8 cellular contexts compared by ENCODE assay signal in genomic region chr11:75814369-75814685, GRCh38. TPM values are rescaled to one million over a fixed set of nuclear protein-coding genes. Genes with fewer than 3 reads are reported as not detected.
DNase-seq lines count a peak whose midpoint lies in the region; ATAC-seq and TF ChIP-seq lines count a peak whose summit lies in the region.

No MANE protein-coding gene starts in this region.

- peak overlapping the region; percentile 94 for H3K27ac Mint-ChIP-seq in activated CD8-positive, alpha-beta memory T cell treated with anti-CD3 and anti-CD28 coated beads, Interleukin-2, amount 10 ng/mL, durations not matched to agents 7 days and 5 days
- H3K27ac Mint-ChIP-seq in endodermal cell = peak overlapping the region; percentile 96

- no peak overlapping the region for H4K8ac ChIP-seq in neuronal stem cell (ENCODE audit: low read depth, low read length)

- no peak overlapping the region for H3K4ac ChIP-seq in neuronal stem cell (ENCODE audit: low read length)

- H3K9me3 Mint-ChIP-seq in activated CD8-positive, alpha-beta memory T cell treated with anti-CD3 and anti-CD28 coated beads, Interleukin-2, amount 10 ng/mL, durations not matched to agents 7 days and 5 days (ENCODE audit: low read depth) = no peaks in the 10 kb centered on the region
- H3K9me3 Mint-ChIP-seq in endodermal cell = no peaks in the 10 kb centered on the region

- H3K36me3 ChIP-seq in NT2/D1 (ENCODE audit: insufficient read depth, insufficient read length, low read length) = no peaks in the 10 kb centered on the region
- no peaks in the 10 kb centered on the region for H3K36me3 ChIP-seq in endodermal cell (ENCODE audit: control insufficient read depth, insufficient read depth, low read length)
- H3K36me3 ChIP-seq in neuronal stem cell (replicated peaks in 1 of 2; ENCODE audit: control insufficient read depth in 2 of 2, insufficient read depth in 2 of 2, low read length in 2 of 2) = no peaks in the 10 kb centered on the region

- peak overlapping the region; percentile 70 for H3K23ac ChIP-seq in neuronal stem cell (ENCODE audit: low read depth, low read length, poor library complexity)

- H3K79me1 ChIP-seq in neuronal stem cell (ENCODE audit: low read depth, low read length) = peaks cover 4% of the 10 kb centered on the region

- 2% methylated on average over 12 to 13 of the region's 13 CpGs for WGBS in endodermal cell (ENCODE audit: insufficient coverage in 1 of 2, insufficient read length in 1 of 2), 2 experiments
- WGBS in neuronal stem cell (ENCODE audit: extremely low coverage in 2 of 2, insufficient read length in 2 of 2, insufficient replicate concordance in 1 of 2), 2 donors = no CpG with 5 or more reads among the region's 13 CpGs

- in situ Hi-C loops in ACHN (cut with HindIII; ENCODE audit: low pct_ligation_motif_present, low pct_unique_long_range_greater_than_20kb, low sequenced_read_pairs) = no loop called here

- peak overlapping the region; percentile 65 for H3K9ac ChIP-seq in NT2/D1 (ENCODE audit: insufficient read length, low read depth)
- H3K9ac ChIP-seq in endodermal cell (ENCODE audit: extremely low read depth, low read length, poor library complexity, severe bottlenecking) = peak overlapping the region; percentile 56
- peak overlapping the region; percentile 80 for H3K9ac ChIP-seq in neuronal stem cell (ENCODE audit: low read depth, low read length, poor library complexity)

- H3K4me3 ChIP-seq in NT2/D1 (ENCODE audit: insufficient read length, low read depth) (peak overlapping the region; percentile 76), endodermal cell (ENCODE audit: low read length) (peak overlapping the region; percentile 91), neuronal stem cell (ENCODE audit: low read length in 2 of 2) (peak overlapping the region; percentile 59 to 98)

- peak; percentile 35 for ATAC-seq in activated CD8-positive, alpha-beta memory T cell treated with anti-CD3 and anti-CD28 coated beads, Interleukin-2, amount 10 ng/mL, durations not matched to agents 7 days and 5 days
- peak; percentile 20 for ATAC-seq in HG02798 (IDR thresholded peaks at IDR 0.05; ENCODE audit: poor library complexity, unreplicated experiment)

- H4K91ac ChIP-seq in neuronal stem cell (ENCODE audit: low read depth, low read length, poor library complexity) = no peak overlapping the region

- H2BK5ac ChIP-seq in neuronal stem cell (ENCODE audit: low read length) = peak overlapping the region; percentile 62

- H3K27me3 Mint-ChIP-seq in activated CD8-positive, alpha-beta memory T cell treated with anti-CD3 and anti-CD28 coated beads, Interleukin-2, amount 10 ng/mL, durations not matched to agents 7 days and 5 days = no peaks in the 10 kb centered on the region
- no peaks in the 10 kb centered on the region for H3K27me3 Mint-ChIP-seq in endodermal cell (ENCODE audit: insufficient read depth)

- H2AK5ac ChIP-seq in neuronal stem cell (ENCODE audit: low read depth, low read length) = no peak overlapping the region

- no peak for TF ChIP-seq CTCF in endodermal cell (conservative IDR thresholded peaks at IDR 0.05)

- H3K27ac ChIP-seq in endodermal cell (ENCODE audit: low read depth, low read length) = no peak overlapping the region
- peak overlapping the region; percentile 74 for H3K27ac ChIP-seq in neuronal stem cell (replicated peaks; ENCODE audit: low read length)

- H3K36me3 Mint-ChIP-seq in activated CD8-positive, alpha-beta memory T cell treated with anti-CD3 and anti-CD28 coated beads, Interleukin-2, amount 10 ng/mL, durations not matched to agents 7 days and 5 days = peaks cover 2% of the 10 kb centered on the region
- no peaks in the 10 kb centered on the region for H3K36me3 Mint-ChIP-seq in endodermal cell (ENCODE audit: low read depth)

- H2BK15ac ChIP-seq in neuronal stem cell (ENCODE audit: low read length) = no peak overlapping the region

- CTCF ChIA-PET in activated CD8-positive, alpha-beta memory T cell treated with anti-CD3 and anti-CD28 coated beads, Interleukin-2, amount 10 ng/mL, durations not matched to agents 7 days and 5 days (lab: Charles Lee) = interaction anchor here (0.9 to 4.9 kb wide), 4 partner anchors 11 to 395 kb away, joined by 3 to 52 read pairs (median 6); no protein-coding TSS in a partner anchor

- H3K4me1 ChIP-seq in NT2/D1 (ENCODE audit: insufficient read depth, insufficient read length) (no peaks in the 10 kb centered on the region), endodermal cell (ENCODE audit: control insufficient read depth, insufficient read depth, low read length) (peaks cover 17% of the 10 kb centered on the region), neuronal stem cell (ENCODE audit: control insufficient read depth in 2 of 2, insufficient read depth in 1 of 2, low read depth in 1 of 2, low read length in 2 of 2) (peaks cover 10 to 11% of the 10 kb centered on the region in 2 donors)

- H3K4me1 Mint-ChIP-seq in activated CD8-positive, alpha-beta memory T cell treated with anti-CD3 and anti-CD28 coated beads, Interleukin-2, amount 10 ng/mL, durations not matched to agents 7 days and 5 days = peaks cover 15% of the 10 kb centered on the region
- peaks cover 33% of the 10 kb centered on the region for H3K4me1 Mint-ChIP-seq in endodermal cell

- H3K18ac ChIP-seq in neuronal stem cell (ENCODE audit: low read length) = peak overlapping the region; percentile 94

- no peaks in the 10 kb centered on the region for H3K9me3 ChIP-seq in NT2/D1 (ENCODE audit: insufficient read depth, low read length)
- no peaks in the 10 kb centered on the region for H3K9me3 ChIP-seq in endodermal cell (ENCODE audit: control insufficient read depth, low read length)
- H3K9me3 ChIP-seq in neuronal stem cell (replicated peaks in 1 of 2; ENCODE audit: control insufficient read depth in 2 of 2, insufficient read depth in 1 of 2, low read depth in 1 of 2, low read length in 2 of 2) = no peaks in the 10 kb centered on the region

- no peak overlapping the region for H3K4me3 Mint-ChIP-seq in activated CD8-positive, alpha-beta memory T cell treated with anti-CD3 and anti-CD28 coated beads, Interleukin-2, amount 10 ng/mL, durations not matched to agents 7 days and 5 days
- no peak overlapping the region for H3K4me3 Mint-ChIP-seq in endodermal cell

- no peak overlapping the region for H3K14ac ChIP-seq in neuronal stem cell (ENCODE audit: low read length)

- DNase-seq in activated CD8-positive, alpha-beta memory T cell treated with anti-CD3 and anti-CD28 coated beads, Interleukin-2, amount 10 ng/mL, durations not matched to agents 7 days and 5 days = no peak
- no peak for DNase-seq in activated CD8-positive, alpha-beta memory T cell treated with anti-CD3 and anti-CD28 coated beads, Interleukin-2, amount 50 U/mL, for 48 hours
- DNase-seq in NT2/D1 (ENCODE audit: low read depth, low spot score) (no peak), endodermal cell (no peak), neuronal stem cell (ENCODE audit: low spot score) (no peak), ACHN (no peak)
- DNase-seq in stimulated activated CD4-positive, alpha-beta T cell treated with anti-CD3 and anti-CD28 coated beads, Interleukin-2, amount 100 ng/mL, for 24 hours = no peak

- H3K4me2 ChIP-seq in neuronal stem cell (ENCODE audit: insufficient read depth, low read length, poor library complexity, severe bottlenecking) = peak overlapping the region; percentile 82

- H2BK12ac ChIP-seq in neuronal stem cell (ENCODE audit: low read length) = no peak overlapping the region

- no peak overlapping the region for H2BK120ac ChIP-seq in neuronal stem cell (ENCODE audit: low read depth, low read length)

- H3K27me3 ChIP-seq in NT2/D1 (ENCODE audit: insufficient read depth, insufficient read length) (no peaks in the 10 kb centered on the region), endodermal cell (ENCODE audit: control insufficient read depth, insufficient read depth, low read length, poor library complexity, severe bottlenecking) (no peaks in the 10 kb centered on the region), neuronal stem cell (ENCODE audit: control insufficient read depth in 3 of 3, insufficient read depth in 3 of 3, low read depth in 1 of 3, low read length in 3 of 3) (peaks cover 0 to 4% (median 2%) of the 10 kb centered on the region in 3 experiments)

- H2AFZ ChIP-seq in neuronal stem cell (ENCODE audit: low read length) = peak overlapping the region; percentile 92

RNA-seq across cellular contexts. Expression of gene UVRAG, which starts 0.7 kb away (rescaled TPM):
- total RNA-seq in activated CD8-positive, alpha-beta memory T cell treated with anti-CD3 and anti-CD28 coated beads, Interleukin-2, amount 10 ng/mL, durations not matched to agents 7 days and 5 days = 10 to 100 TPM; 17.4 to 25.5 TPM
- total RNA-seq in endodermal cell = 10 to 100 TPM; 19.7 to 34.9 TPM
- 18.4 TPM for polyA plus RNA-seq in endodermal cell (2013, experiment 1 of 2)
- polyA plus RNA-seq in endodermal cell (2013, experiment 2 of 2) = 16.8 TPM
- 7.3 TPM for polyA plus RNA-seq in neuronal stem cell (2013, experiment 1 of 2)
- 7.4 TPM for polyA plus RNA-seq in neuronal stem cell (2013, experiment 2 of 2)

RNA-seq across cellular contexts. Expression of gene DGAT2, which starts 45.7 kb away (rescaled TPM):
- 1 to 10 TPM; 1.5 to 1.8 TPM for total RNA-seq in activated CD8-positive, alpha-beta memory T cell treated with anti-CD3 and anti-CD28 coated beads, Interleukin-2, amount 10 ng/mL, durations not matched to agents 7 days and 5 days
- total RNA-seq in endodermal cell = 10 to 100 TPM in 1 of 2 donors, 1 to 10 TPM in 1; 6.0 to 14.2 TPM
- 2.0 TPM for polyA plus RNA-seq in endodermal cell (2013, experiment 1 of 2)
- 1.8 TPM for polyA plus RNA-seq in endodermal cell (2013, experiment 2 of 2)
- 1.9 TPM for polyA plus RNA-seq in neuronal stem cell (2013, experiment 1 of 2)
- polyA plus RNA-seq in neuronal stem cell (2013, experiment 2 of 2) = 2.0 TPM
